Comparison of ENCODE assay signal across 8 cellular contexts in genomic region chr6:150004783-150005717, GRCh38. TPM values are rescaled to one million over a fixed set of nuclear protein-coding genes. Genes with fewer than 3 reads are reported as not detected.
DNase-seq lines count a peak whose midpoint lies in the region; ATAC-seq and TF ChIP-seq lines count a peak whose summit lies in the region.

No MANE protein-coding gene starts in this region.

- peak; percentile 99 for DNase-seq in Daoy (ENCODE audit: low read depth)
- peak; percentile 81 for DNase-seq in H4 (ENCODE audit: low spot score)
- peak; percentile 92 for DNase-seq in LoVo (ENCODE audit: low spot score)
- DNase-seq in activated effector memory CD4-positive, alpha-beta T cell treated with Interleukin-2 at 50 U/mL for 16 hours, result peak; percentile 84
- peak; percentile 87 to 96 for DNase-seq in foreskin fibroblast
- DNase-seq in stimulated activated naive CD8-positive, alpha-beta T cell treated with anti-CD3 and anti-CD28 coated beads, Interleukin-15, Interleukin-2, amounts not matched to agents 100 U/mL and 50 U/mL, for 24 hours, result peak; percentile 91

- H3K9me2 ChIP-seq in neural cell (ENCODE audit: insufficient read depth, low read length), result no peaks in the 10 kb centered on the region

- no peaks in the 10 kb centered on the region for H4K20me1 ChIP-seq in neural cell (ENCODE audit: insufficient read depth)

- H3K4me2 ChIP-seq in neural cell (ENCODE audit: low read length), result peak overlapping the region; percentile 30

- H3K4me3 ChIP-seq in foreskin fibroblast (ENCODE audit: low read depth in 1 of 2, low read length in 2 of 2), result peak overlapping the region; percentile 46 to 66
- peak overlapping the region; percentile 69 for H3K4me3 ChIP-seq in neural cell (ENCODE audit: low read length)

- H3K9ac ChIP-seq in neural cell (ENCODE audit: low read length), result peak overlapping the region; percentile 43

- H3K9me3 ChIP-seq in neural cell (ENCODE audit: low read length), result no peaks in the 10 kb centered on the region

- H3K27ac ChIP-seq in neural cell (ENCODE audit: low read length), result no peak overlapping the region

- peaks cover 39% of the 10 kb centered on the region for H3K27me3 ChIP-seq in neural cell (ENCODE audit: insufficient read depth, low read depth, low read length)

- no peaks in the 10 kb centered on the region for H3F3A ChIP-seq in neural cell (ENCODE audit: insufficient read depth, low read length, poor library complexity, severe bottlenecking)

- TF ChIP-seq EP300 in neural cell (conservative IDR thresholded peaks at IDR 0.05; ENCODE audit: poor library complexity, severe bottlenecking), result no peak

- no peak for TF ChIP-seq RAD21 in neural cell (conservative IDR thresholded peaks at IDR 0.05)

- ATAC-seq in stimulated activated naive CD8-positive, alpha-beta T cell treated with anti-CD3 and anti-CD28 coated beads, Interleukin-15, Interleukin-2, amounts not matched to agents 100 U/mL and 50 U/mL, for 24 hours, result peak; percentile 68

- peak; percentile 95 for TF ChIP-seq POLR2A in Raji (IDR thresholded peaks at IDR 0.05; ENCODE audit: insufficient read depth, low read depth, low read length)

- no peak overlapping the region for H2AFZ ChIP-seq in neural cell (ENCODE audit: low read depth, low read length)

- no peaks in the 10 kb centered on the region for H3K36me3 ChIP-seq in neural cell (ENCODE audit: insufficient read depth, low read length)

- TF ChIP-seq CTCF in foreskin fibroblast (IDR thresholded peaks at IDR 0.05; ENCODE audit: low read depth, low read length), result no peak
- peak; percentile 22 for TF ChIP-seq CTCF in neural cell (IDR thresholded peaks at IDR 0.05; ENCODE audit: poor library complexity, severe bottlenecking)

- H3K79me2 ChIP-seq in neural cell (replicated peaks; ENCODE audit: insufficient read depth, low read length), result no peaks in the 10 kb centered on the region

TF ChIP-seq in neural cell, 6 proteins besides CTCF, POLR2A, EP300 and RAD21:
- TF ChIP-seq POLR2AphosphoS5 (IDR thresholded peaks at IDR 0.05) (no peak), SMC3 (conservative IDR thresholded peaks at IDR 0.05; ENCODE audit: poor library complexity) (no peak)
TF ChIP-seq in neural cell: peak in this region for 0.

RNA-seq across cellular contexts. Expression of gene RAET1L, which starts 20.3 kb away (rescaled TPM):
- 0.36 and 1.1 TPM in 2 replicates for total RNA-seq in Daoy (2014; rRNA removed; shearing (Covaris generic))
- 0.14 TPM in 1 of 2 replicates, not detected in the other for total RNA-seq in H4 (2014; rRNA removed; shearing (Covaris generic))
- not detected in 2 replicates for polyA plus RNA-seq in neural cell
- polyA minus RNA-seq in neural cell, result not detected in 2 replicates

RNA-seq across cellular contexts. Expression of gene ULBP1, which starts 41.3 kb away (rescaled TPM):
- total RNA-seq in Daoy (2014; rRNA removed; shearing (Covaris generic)), result 1.2 and 1.6 TPM in 2 replicates
- 3.4 and 3.9 TPM in 2 replicates for total RNA-seq in H4 (2014; rRNA removed; shearing (Covaris generic))
- polyA plus RNA-seq in neural cell, result 0.22 and 0.38 TPM in 2 replicates
- 0.24 and 0.35 TPM in 2 replicates for polyA minus RNA-seq in neural cell
